In genomic region chr17:65097110-65097509, GRCh38 we compare ENCODE assay signal across 1 cellular context.
TF ChIP-seq lines count a peak whose summit lies in the region.

No MANE protein-coding gene starts in this region.

TF ChIP-seq in K562, 482 proteins besides CTCF, POLR2A, EP300 and RAD21:
- TF ChIP-seq ZNF512 (tag; IDR thresholded peaks at IDR 0.05) (no peak), ZFPM2 (CRISPR knock-in tag; IDR thresholded peaks at IDR 0.05) (no peak), ZNF121 (CRISPR knock-in tag; conservative IDR thresholded peaks at IDR 0.05) (peak; percentile 13; the same call in 1 of the 2 replicates), RBM34 (IDR thresholded peaks at IDR 0.05; ENCODE audit: borderline replicate concordance, insufficient read depth, low read length) (no peak), ZNF277 (CRISPR knock-in tag; IDR thresholded peaks at IDR 0.05; ENCODE audit: borderline replicate concordance) (no peak)
TF ChIP-seq in K562: peak in this region for 1.
